19 cellular contexts compared by ENCODE assay signal in the genomic region with DNA sequence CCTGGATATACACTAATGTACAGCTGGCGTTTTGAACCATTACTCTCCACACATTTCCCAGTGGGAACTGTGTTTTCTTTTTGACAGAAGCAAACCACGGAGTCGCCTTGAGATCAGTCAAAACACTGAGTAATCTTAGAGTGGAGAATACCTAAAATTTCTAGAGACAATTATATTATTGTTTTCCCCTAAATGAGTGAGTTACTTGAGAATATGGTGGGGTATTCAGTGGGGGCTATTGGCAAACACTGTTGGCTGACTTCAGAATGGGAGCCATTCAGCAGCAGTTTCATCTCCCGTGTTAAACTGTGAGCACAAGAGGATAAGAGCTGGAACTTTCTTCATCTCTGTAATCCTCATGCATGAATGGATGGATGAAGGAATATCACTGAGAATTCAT. TPM values are rescaled to one million over a fixed set of nuclear protein-coding genes. Genes with fewer than 3 reads are reported as not detected.
A peak's percentile ranks its signal among the peaks of the same experiment; 100 is the strongest.
DNase-seq lines count a peak whose midpoint lies in the region; ATAC-seq and TF ChIP-seq lines count a peak whose summit lies in the region.
"Had no signal": no experiment of that assay in that cellular context is flagged by ENCODE, and none has a peak within 500 bp of the region (broad histone marks: within the 10 kb centered on the region; RNA-seq: fewer than 3 reads in every experiment).

No MANE protein-coding gene starts in this region.

- peak overlapping the region; percentile 61 for H3K4me2 ChIP-seq in BLaER1

- H3K4me3 Mint-ChIP-seq in T-helper 2 cell treated with Interferon-gamma antibody and Interleukin-4, amounts not matched to agents 5 μg/mL and 100 μg/mL, for 36 hours: peak overlapping the region; percentile 97
- peak overlapping the region; percentile 32 for H3K4me3 Mint-ChIP-seq in activated CD8-positive, alpha-beta T cell treated with anti-CD3 and anti-CD28 coated beads, Interleukin-2, amount 10 ng/mL, durations not matched to agents 7 days and 5 days

- in situ Hi-C loops in ACHN (cut with HindIII; ENCODE audit: low pct_ligation_motif_present, low pct_unique_long_range_greater_than_20kb, low sequenced_read_pairs): no loop called here

- no peaks in the 10 kb centered on the region for H3K27me3 ChIP-seq in BLaER1
- peaks cover 0 to 4% (median 0%) of the 10 kb centered on the region in 4 donors for H3K27me3 ChIP-seq in esophagus muscularis mucosa
- no peaks in the 10 kb centered on the region for H3K27me3 ChIP-seq in ovary
- H3K27me3 ChIP-seq: breast epithelium had no signal

- H3K27ac Mint-ChIP-seq in T-helper 2 cell treated with Interferon-gamma antibody and Interleukin-4, amounts not matched to agents 5 μg/mL and 100 μg/mL, for 36 hours: peak overlapping the region; percentile 51
- peak overlapping the region; percentile 66 for H3K27ac Mint-ChIP-seq in activated CD8-positive, alpha-beta T cell treated with anti-CD3 and anti-CD28 coated beads, Interleukin-2, amount 10 ng/mL, durations not matched to agents 7 days and 5 days

- no peaks in the 10 kb centered on the region for H3K27me3 Mint-ChIP-seq in T-helper 2 cell treated with Interferon-gamma antibody and Interleukin-4, amounts not matched to agents 5 μg/mL and 100 μg/mL, for 36 hours (ENCODE audit: low read depth)
- H3K27me3 Mint-ChIP-seq in activated CD8-positive, alpha-beta T cell treated with anti-CD3 and anti-CD28 coated beads, Interleukin-2, amount 10 ng/mL, durations not matched to agents 7 days and 5 days (ENCODE audit: low read depth): no peaks in the 10 kb centered on the region

- H3K36me3 Mint-ChIP-seq in T-helper 2 cell treated with Interferon-gamma antibody and Interleukin-4, amounts not matched to agents 5 μg/mL and 100 μg/mL, for 36 hours (ENCODE audit: low read depth): peaks cover 75% of the 10 kb centered on the region
- H3K36me3 Mint-ChIP-seq in activated CD8-positive, alpha-beta T cell treated with anti-CD3 and anti-CD28 coated beads, Interleukin-2, amount 10 ng/mL, durations not matched to agents 7 days and 5 days (ENCODE audit: low read depth): peaks cover 82% of the 10 kb centered on the region

- H3K9ac ChIP-seq in BLaER1: no peak overlapping the region

- ATAC-seq in activated CD8-positive, alpha-beta T cell treated with anti-CD3 and anti-CD28 coated beads, Interleukin-2, amount 10 ng/mL, durations not matched to agents 7 days and 5 days: no peak
- ATAC-seq: HCT116, left colon had no signal

- no peak for TF ChIP-seq EP300 in esophagus muscularis mucosa (IDR thresholded peaks at IDR 0.05)
- TF ChIP-seq EP300 in ovary (IDR thresholded peaks at IDR 0.05): no peak

- H3K4me1 Mint-ChIP-seq in T-helper 2 cell treated with Interferon-gamma antibody and Interleukin-4, amounts not matched to agents 5 μg/mL and 100 μg/mL, for 36 hours (ENCODE audit: low read depth): peaks cover 77% of the 10 kb centered on the region
- peaks cover 80% of the 10 kb centered on the region for H3K4me1 Mint-ChIP-seq in activated CD8-positive, alpha-beta T cell treated with anti-CD3 and anti-CD28 coated beads, Interleukin-2, amount 10 ng/mL, durations not matched to agents 7 days and 5 days (ENCODE audit: low read depth)

- H3K4me3 ChIP-seq in BLaER1 (no peak overlapping the region), esophagus muscularis mucosa (no peak overlapping the region), ovary (no peak overlapping the region)
- H3K4me3 ChIP-seq: breast epithelium had no signal

- 70% methylated on average over 4 of the region's 4 CpGs for WGBS in esophagus muscularis mucosa
- 25 to 58% (median 40%) methylated on average over 4 of the region's 4 CpGs for WGBS in ovary, 3 donors

- H4K20me1 ChIP-seq in BLaER1: no peaks in the 10 kb centered on the region

- intact Hi-C loops in esophagus muscularis mucosa (cut with DNase I): no loop called here
- intact Hi-C loops in ovary (cut with DNase I): no loop called here

- H3K36me3 ChIP-seq in BLaER1 (no peaks in the 10 kb centered on the region), esophagus muscularis mucosa (no peaks in the 10 kb centered on the region), ovary (no peaks in the 10 kb centered on the region)
- H3K36me3 ChIP-seq: breast epithelium had no signal

- H3K4me1 ChIP-seq in BLaER1: peaks cover 72% of the 10 kb centered on the region
- peaks cover 26 to 51% (median 34%) of the 10 kb centered on the region in 4 donors for H3K4me1 ChIP-seq in esophagus muscularis mucosa
- no peaks in the 10 kb centered on the region for H3K4me1 ChIP-seq in ovary (ENCODE audit: insufficient read depth)

- H3K27ac ChIP-seq in BLaER1 (no peak overlapping the region), esophagus muscularis mucosa (replicated peaks in 1 of 4) (no peak overlapping the region), ovary (no peak overlapping the region)
- H3K27ac ChIP-seq: breast epithelium had no signal

- CTCF ChIA-PET in activated CD8-positive, alpha-beta T cell treated with anti-CD3 and anti-CD28 coated beads, Interleukin-2, amount 10 ng/mL, durations not matched to agents 7 days and 5 days (lab: Charles Lee): interaction anchor here (0.6 to 3.7 kb wide), 6 partner anchors 10 to 42 kb away, joined by 3 to 37 read pairs (median 18); no protein-coding TSS in a partner anchor

- no peaks in the 10 kb centered on the region for H3K9me3 Mint-ChIP-seq in T-helper 2 cell treated with Interferon-gamma antibody and Interleukin-4, amounts not matched to agents 5 μg/mL and 100 μg/mL, for 36 hours
- no peaks in the 10 kb centered on the region for H3K9me3 Mint-ChIP-seq in activated CD8-positive, alpha-beta T cell treated with anti-CD3 and anti-CD28 coated beads, Interleukin-2, amount 10 ng/mL, durations not matched to agents 7 days and 5 days (ENCODE audit: insufficient read depth)

- TF ChIP-seq POLR2A in esophagus muscularis mucosa (IDR thresholded peaks at IDR 0.05; ENCODE audit: low read depth) (no peak), ovary (IDR thresholded peaks at IDR 0.05) (no peak)

- H3K9me3 ChIP-seq in BLaER1: no peaks in the 10 kb centered on the region
- no peaks in the 10 kb centered on the region for H3K9me3 ChIP-seq in esophagus muscularis mucosa
- no peaks in the 10 kb centered on the region for H3K9me3 ChIP-seq in ovary
- H3K9me3 ChIP-seq: breast epithelium had no signal

- TF ChIP-seq CTCF in esophagus muscularis mucosa (IDR thresholded peaks at IDR 0.05) (no peak), ovary (IDR thresholded peaks at IDR 0.05) (no peak)

- POLR2A ChIA-PET in activated CD8-positive, alpha-beta T cell treated with anti-CD3 and anti-CD28 coated beads, Interleukin-2, amount 10 ng/mL, durations not matched to agents 7 days and 5 days (lab: Charles Lee): interaction anchor here (0.7 to 1.8 kb wide), 6 partner anchors 11 to 34 kb away, joined by 3 to 5 read pairs (median 3); no protein-coding TSS in a partner anchor

- peak; percentile 3 for DNase-seq in T-helper 2 cell treated with Interferon-gamma antibody and Interleukin-4, amounts not matched to agents 5 μg/mL and 100 μg/mL, for 36 hours (ENCODE audit: low spot score)
- DNase-seq in T-helper 2 cell (no peak), esophagus muscularis mucosa (ENCODE audit: extremely low spot score) (peak; percentile 45), ovary (no peak), cerebellar nuclear complex (lab: John Stamatoyannopoulos, UW) (no peak), ACHN (no peak)
- peak; percentile 18 for DNase-seq in activated CD8-positive, alpha-beta T cell treated with anti-CD3 and anti-CD28 coated beads, Interleukin-2, amount 10 ng/mL, durations not matched to agents 7 days and 5 days
- DNase-seq: 8988T, cortex of kidney, EL, glutamatergic neuron, KG1, left colon, NCI-H2171 had no signal

RNA-seq across cellular contexts. Expression of a gene that starts 6.2 kb away (rescaled TPM):
- total RNA-seq in activated CD8-positive, alpha-beta T cell treated with anti-CD3 and anti-CD28 coated beads, Interleukin-2, amount 10 ng/mL, durations not matched to agents 7 days and 5 days: 100 to 1,000 TPM; 174 to 177 TPM
- total RNA-seq in esophagus muscularis mucosa (10 to 100 TPM in 1 of 4 donors, 1 to 10 TPM in 1, under 1 TPM in 2; 0.39 to 17.4 (median 1.1) TPM), ovary (1 to 10 TPM in 2 of 7 donors, under 1 TPM in 3, not detected in 2; 0.13 to 1.3 (median 0.90) TPM)
- polyA plus RNA-seq in ovary: 1 to 10 TPM in 1 of 2 donors, under 1 TPM in 1; 0.07 to 5.2 TPM
- total RNA-seq: HT-29 had no signal
- polyA plus RNA-seq: neural cell had no signal

RNA-seq across cellular contexts. Expression of a gene that starts 32.9 kb away (rescaled TPM):
- 100 to 1,000 TPM; 213 to 217 TPM for total RNA-seq in activated CD8-positive, alpha-beta T cell treated with anti-CD3 and anti-CD28 coated beads, Interleukin-2, amount 10 ng/mL, durations not matched to agents 7 days and 5 days
- total RNA-seq in esophagus muscularis mucosa: 10 to 100 TPM; 48.5 to 72.9 (median 59.5) TPM
- total RNA-seq in ovary: 10 to 100 TPM; 56.2 to 89.7 (median 70.3) TPM
- 10 to 100 TPM; 62.1 to 94.4 TPM for polyA plus RNA-seq in ovary

Comparison
In these comparisons a context has a peak if more than half of its experiments do, and no peak if none do; other contexts are left out.
1. DNase-seq: peak in T-helper 2 cell treated with Interferon-gamma antibody and Interleukin-4, amounts not matched to agents 5 μg/mL and 100 μg/mL, for 36 hours (single experiment), activated CD8-positive, alpha-beta T cell treated with anti-CD3 and anti-CD28 coated beads, Interleukin-2, amount 10 ng/mL, durations not matched to agents 7 days and 5 days (single experiment) and esophagus muscularis mucosa (single experiment); none in T-helper 2 cell (0 of 5), ovary (0 of 5), cerebellar nuclear complex (0 of 2) and ACHN (single experiment).
2. RNA of a gene that starts 6.2 kb away (total RNA-seq): 174 to 177 TPM in activated CD8-positive, alpha-beta T cell treated with anti-CD3 and anti-CD28 coated beads, Interleukin-2, amount 10 ng/mL, durations not matched to agents 7 days and 5 days; 0.39 to 17.4 TPM in esophagus muscularis mucosa and 0.13 to 1.3 TPM in ovary; every median in the first group is over 4 times any median in the second.